Comparison of ENCODE assay signal across 9 cellular contexts in the genomic region with DNA sequence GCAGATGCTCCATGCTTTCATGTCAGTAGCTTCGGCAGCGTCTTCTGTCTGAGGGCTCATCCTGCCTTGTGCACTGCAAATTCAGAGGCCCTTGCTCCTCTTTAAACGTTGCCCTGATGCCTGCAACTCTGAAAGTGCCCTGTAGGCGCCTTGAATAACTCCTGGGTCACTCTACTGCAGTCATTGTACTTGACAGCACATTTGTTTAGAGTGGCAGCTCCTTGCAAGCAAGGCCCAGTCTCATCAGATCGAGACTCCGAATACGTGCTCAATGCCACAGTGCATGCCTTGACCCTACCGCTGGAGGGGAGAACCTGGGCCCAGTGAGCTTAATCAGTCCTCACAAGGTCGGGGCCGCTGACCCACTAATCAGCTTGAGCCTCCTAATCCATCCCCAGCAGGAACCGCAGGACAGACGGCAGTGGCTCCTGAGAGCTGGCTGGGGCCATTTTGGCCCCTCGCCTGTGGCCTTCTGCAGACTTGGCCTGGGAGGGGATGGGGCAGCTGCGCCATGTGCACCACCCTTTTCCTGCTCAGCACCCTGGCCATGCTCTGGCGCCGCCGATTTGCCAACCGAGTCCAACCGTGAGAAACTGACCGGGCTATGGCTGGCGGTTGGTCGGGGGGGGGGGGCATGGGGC. TPM values are rescaled to one million over a fixed set of nuclear protein-coding genes. Genes with fewer than 3 reads are reported as not detected.
A peak's percentile ranks its signal among the peaks of the same experiment; 100 is the strongest.
DNase-seq lines count a peak whose midpoint lies in the region; ATAC-seq and TF ChIP-seq lines count a peak whose summit lies in the region.
"Had no signal": no experiment of that assay in that cellular context is flagged by ENCODE, and none has a peak within 500 bp of the region (broad histone marks: within the 10 kb centered on the region; RNA-seq: fewer than 3 reads in every experiment).

A gene with protein sequence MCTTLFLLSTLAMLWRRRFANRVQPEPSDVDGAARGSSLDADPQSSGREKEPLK (plus strand): TSS at position 414 of the 641 bp plus-strand sequence. CDS start 98 bp downstream, at position 512.

- H3K27ac ChIP-seq in iPS DF 6.9 (ENCODE audit: low read length) = no peak within 1 kb of the TSS
- H3K27ac ChIP-seq in skin epidermis = peak within 1 kb of the TSS in 10 of 21 experiments; percentile 1 to 88 (median 24)

- no peaks in the 10 kb centered on the region for H3K9me3 ChIP-seq in iPS DF 6.9 (ENCODE audit: control insufficient read depth, insufficient read depth, low read length)

- H3K4me3 ChIP-seq in GM12864 (ENCODE audit: low read depth, low read length) (no peak within 1 kb of the TSS), iPS DF 6.9 (ENCODE audit: low read length) (peak within 1 kb of the TSS; percentile 8; the same call in 1 of the 2 replicates), skin epidermis (peak within 1 kb of the TSS in 4 of 7 experiments; percentile 0 to 30 (median 2))

- no CpG with 5 or more reads among the region's 22 CpGs for whole genome bisulfite sequencing in iPS DF 6.9 (ENCODE audit: insufficient coverage, insufficient read length)

- no peak for ATAC-seq in HG02840 (IDR thresholded peaks at IDR 0.05; ENCODE audit: low FRiP score, unreplicated experiment)

- H3K27me3 Mint-ChIP-seq in activated naive CD8-positive, alpha-beta T cell treated with anti-CD3 and anti-CD28 coated beads for 36 hours = peaks cover 21% of the 10 kb centered on the region

- DNase-seq in GM12864 (ENCODE audit: low read depth) (no peak), iPS DF 6.9 (ENCODE audit: low read depth, low spot score) (no peak), epidermal melanocyte (ENCODE audit: insufficient read length, low spot score) (no peak), NCI-H2029 (lab: John Stamatoyannopoulos, UW) (no peak), NCI-H187 (lab: John Stamatoyannopoulos, UW) (no peak)
- no peak for DNase-seq in activated naive CD8-positive, alpha-beta T cell treated with anti-CD3 and anti-CD28 coated beads for 36 hours
- DNase-seq: NCI-H510A had no signal

- TF ChIP-seq CTCF in GM12864 (IDR thresholded peaks at IDR 0.05; ENCODE audit: low read depth, low read length, missing control alignments) = peak; percentile 29

- H3K36me3 ChIP-seq in iPS DF 6.9 (ENCODE audit: control insufficient read depth, insufficient read depth, low read length) = no peaks in the 10 kb centered on the region

- H3K27me3 ChIP-seq in iPS DF 6.9 (ENCODE audit: control insufficient read depth, insufficient read depth, low read length) = peaks cover 14% of the 10 kb centered on the region; the same call in 1 of the 2 replicates

- peaks cover 3% of the 10 kb centered on the region for H3K4me1 Mint-ChIP-seq in activated naive CD8-positive, alpha-beta T cell treated with anti-CD3 and anti-CD28 coated beads for 36 hours

- H3K27ac Mint-ChIP-seq in activated naive CD8-positive, alpha-beta T cell treated with anti-CD3 and anti-CD28 coated beads for 36 hours = no peak within 1 kb of the TSS

- H3K4me3 Mint-ChIP-seq in activated naive CD8-positive, alpha-beta T cell treated with anti-CD3 and anti-CD28 coated beads for 36 hours = peak within 1 kb of the TSS; percentile 58

- no peaks in the 10 kb centered on the region for H3K9me3 Mint-ChIP-seq in activated naive CD8-positive, alpha-beta T cell treated with anti-CD3 and anti-CD28 coated beads for 36 hours

- H3K4me1 ChIP-seq in iPS DF 6.9 (ENCODE audit: control insufficient read depth, insufficient read depth, low read length) = peaks cover 6% of the 10 kb centered on the region

- no peaks in the 10 kb centered on the region for H3K36me3 Mint-ChIP-seq in activated naive CD8-positive, alpha-beta T cell treated with anti-CD3 and anti-CD28 coated beads for 36 hours

RNA-seq across cellular contexts. Expression of the gene that starts here (rescaled TPM):
- under 1 TPM; 0.36 to 0.66 TPM for total RNA-seq in activated naive CD8-positive, alpha-beta T cell treated with anti-CD3 and anti-CD28 coated beads for 36 hours
